Comparison of ENCODE assay signal across 23 cellular contexts in genomic region chr19:14061081-14061749, GRCh38. TPM values are rescaled to one million over a fixed set of nuclear protein-coding genes. Genes with fewer than 3 reads are reported as not detected.
DNase-seq lines count a peak whose midpoint lies in the region; ATAC-seq and TF ChIP-seq lines count a peak whose summit lies in the region.
"Had no signal": no experiment of that assay in that cellular context is flagged by ENCODE, and none has a peak within 500 bp of the region (broad histone marks: within the 10 kb centered on the region; RNA-seq: fewer than 3 reads in every experiment).

No MANE protein-coding gene starts in this region.

- ATAC-seq in GM19397 (IDR thresholded peaks at IDR 0.05; ENCODE audit: unreplicated experiment) = no peak
- ATAC-seq: activated CD4-positive, CD25-positive, alpha-beta regulatory T cell treated with anti-CD3 and anti-CD28 coated beads, Interleukin-2, amount 50 U/mL, for 24 hours; CD8-positive, alpha-beta T cell; HCT116 had no signal

- H2AFZ ChIP-seq in GM23248 = 0 out of 2 replicates have a peak overlapping the region, but pooled peaks have one; percentile 62
- H2AFZ ChIP-seq in osteoblast (ENCODE audit: low read length) = no peak overlapping the region

- DNase-seq in GM23248 = peak; percentile 46
- DNase-seq in fibroblast of pulmonary artery (ENCODE audit: low read depth) = peak; percentile 14
- DNase-seq in osteoblast (ENCODE audit: insufficient read length, low spot score, missing footprints) = peak; percentile 48
- no peak for DNase-seq in osteocyte (ENCODE audit: extremely low spot score, unreplicated experiment)
- DNase-seq in NCI-H1436 treated with DMSO at 0.1 percent for 48 hours (lab: John Stamatoyannopoulos, UW) = no peak
- DNase-seq: adrenal gland; caudate nucleus; CD8-positive, alpha-beta T cell; heart right ventricle; Kasumi-1; NCI-H1105 treated with DMSO at 0.1 percent for 48 hours; NCI-H526 treated with DMSO at 0.1 percent for 48 hours; sigmoid colon; stimulated activated CD4-positive, alpha-beta T cell treated with anti-CD3 and anti-CD28 coated beads, Interleukin-1b, Interleukin-23, amount 100 ng/mL, for 48 hours; T-helper 9 cell had no signal

- H3K36me3 ChIP-seq in GM23248 (ENCODE audit: low read depth) = no peaks in the 10 kb centered on the region
- H3K36me3 ChIP-seq in osteoblast (ENCODE audit: insufficient read depth, low read length) = no peaks in the 10 kb centered on the region
- H3K36me3 ChIP-seq: adrenal gland, heart right ventricle, neutrophil, sigmoid colon, SJSA1 had no signal

- peaks cover 17% of the 10 kb centered on the region for H3K27me3 Mint-ChIP-seq in osteocyte (ENCODE audit: unreplicated experiment)

- 44 to 52% methylated on average over 9 of the region's 9 CpGs for WGBS in GM23248 (ENCODE audit: low coverage in 1 of 2, low lambda C conversion rate in 2 of 2, missing lambda C conversion rate in 2 of 2), 2 experiments

- H3K9me3 Mint-ChIP-seq in osteocyte (ENCODE audit: unreplicated experiment) = no peaks in the 10 kb centered on the region
- H3K9me3 Mint-ChIP-seq: activated T-helper 2 cell treated with anti-CD3 and anti-CD28 coated beads, Interferon-gamma antibody, Interleukin-2, Interleukin-4, amounts not matched to agents 10 μg/mL and 5 μg/mL and 100 μg/mL, durations not matched to agents 14 hours and 24 hours and 36 hours; CD8-positive, alpha-beta T cell had no signal

- no peak overlapping the region for H3K4me3 Mint-ChIP-seq in osteocyte (ENCODE audit: unreplicated experiment)
- H3K4me3 Mint-ChIP-seq: CD8-positive, alpha-beta T cell had no signal

- H3K79me2 ChIP-seq in GM23248 (ENCODE audit: insufficient read depth) = no peaks in the 10 kb centered on the region
- H3K79me2 ChIP-seq in osteoblast (ENCODE audit: insufficient read depth, low read length) = no peaks in the 10 kb centered on the region

- no peaks in the 10 kb centered on the region for H3K36me3 Mint-ChIP-seq in osteocyte (ENCODE audit: unreplicated experiment)
- H3K36me3 Mint-ChIP-seq: CD8-positive, alpha-beta T cell had no signal

- H3K4me1 Mint-ChIP-seq in osteocyte (ENCODE audit: unreplicated experiment) = peaks cover 12% of the 10 kb centered on the region

- H3K9me2 ChIP-seq in GM23248 (ENCODE audit: insufficient read depth) = no peaks in the 10 kb centered on the region

- no peak for TF ChIP-seq CTCF in fibroblast of pulmonary artery (IDR thresholded peaks at IDR 0.05; ENCODE audit: low read length, missing control alignments)
- TF ChIP-seq CTCF in osteoblast (IDR thresholded peaks at IDR 0.05; ENCODE audit: extremely low read depth, low read depth, low read length) = no peak
- no peak for TF ChIP-seq CTCF in osteocyte (IDR thresholded peaks at IDR 0.05)

- H4K20me1 ChIP-seq in GM23248 (ENCODE audit: insufficient read depth) (no peaks in the 10 kb centered on the region), osteoblast (ENCODE audit: insufficient read depth, low read length) (no peaks in the 10 kb centered on the region)

- in situ Hi-C loops in GM23248 (cut with MboI) = no loop called here

- no peaks in the 10 kb centered on the region for H3K4me1 ChIP-seq in GM23248 (ENCODE audit: insufficient read depth)
- H3K4me1 ChIP-seq in osteoblast (ENCODE audit: insufficient read depth, low read length) = no peaks in the 10 kb centered on the region

- H3K4me3 ChIP-seq in GM23248 (no peak overlapping the region), fibroblast of pulmonary artery (replicated peaks; ENCODE audit: low read depth, low read length) (no peak overlapping the region), osteoblast (ENCODE audit: insufficient read depth, low read length) (no peak overlapping the region)
- H3K4me3 ChIP-seq: adrenal gland, heart right ventricle, sigmoid colon, SJSA1 had no signal

- H3K27me3 ChIP-seq in GM23248 (replicated peaks; ENCODE audit: insufficient read depth) = peaks cover 12% of the 10 kb centered on the region; the same call in 1 of the 2 replicates
- H3K27me3 ChIP-seq in osteoblast (ENCODE audit: insufficient read depth, low read length) = peaks cover 18% of the 10 kb centered on the region

- no peak overlapping the region for H3K27ac Mint-ChIP-seq in osteocyte (ENCODE audit: unreplicated experiment)
- H3K27ac Mint-ChIP-seq: activated T-helper 2 cell treated with anti-CD3 and anti-CD28 coated beads, Interferon-gamma antibody, Interleukin-2, Interleukin-4, amounts not matched to agents 10 μg/mL and 5 μg/mL and 100 μg/mL, durations not matched to agents 14 hours and 24 hours and 36 hours; CD8-positive, alpha-beta T cell had no signal

- H3K9ac ChIP-seq in GM23248 = no peak overlapping the region

- no peaks in the 10 kb centered on the region for H3F3A ChIP-seq in GM23248 (ENCODE audit: insufficient read depth)

- H3K9me3 ChIP-seq in GM23248 (ENCODE audit: low read depth) (no peaks in the 10 kb centered on the region), osteoblast (ENCODE audit: low read depth, low read length) (no peaks in the 10 kb centered on the region)
- H3K9me3 ChIP-seq: adrenal gland, heart right ventricle, neutrophil, sigmoid colon, SJSA1 had no signal

- no peak overlapping the region for H3K4me2 ChIP-seq in GM23248 (ENCODE audit: unreplicated experiment)
- H3K4me2 ChIP-seq in osteoblast (ENCODE audit: insufficient read depth, low read length) = no peak overlapping the region

- H3K27ac ChIP-seq in GM23248 (no peak overlapping the region), osteoblast (ENCODE audit: low read depth, low read length) (no peak overlapping the region)
- H3K27ac ChIP-seq: adrenal gland, heart right ventricle, neutrophil, sigmoid colon, SJSA1 had no signal

RNA-seq across cellular contexts. Expression of gene PALM3, which starts 0.7 kb away (rescaled TPM):
- 0.25 TPM in 1 of 2 replicates, not detected in the other for total RNA-seq in GM23248 (2014; rRNA removed; shearing (Covaris generic))
- 0.15 TPM in 1 of 2 replicates, not detected in the other for polyA plus RNA-seq in GM23248 (2016; fragmentation: Nextera tagmentation; extraction: Ambion mirVana)
- total RNA-seq in osteoblast = not detected in 2 replicates
- 0.30 and 0.63 TPM in 2 replicates for total RNA-seq in osteocyte
- total RNA-seq: activated CD8-positive, alpha-beta memory T cell treated with anti-CD3 and anti-CD28 coated beads for 36 hours; CD8-positive, alpha-beta T cell; SJSA1 had no signal

RNA-seq across cellular contexts. Expression of gene MISP3, which starts 11.4 kb away (rescaled TPM):
- total RNA-seq in GM23248 (2014; rRNA removed; shearing (Covaris generic)) = 1.3 TPM in 1 of 2 replicates, not detected in the other
- 2.0 and 2.7 TPM in 2 replicates for polyA plus RNA-seq in GM23248 (2016; fragmentation: Nextera tagmentation; extraction: Ambion mirVana)
- total RNA-seq in osteoblast (0.59 and 1.1 TPM in 2 replicates), osteocyte (1.8 and 2.1 TPM in 2 replicates)

RNA-seq across cellular contexts. Expression of gene C19orf67, which starts 24.4 kb away (rescaled TPM):
- not detected in 2 replicates for total RNA-seq in GM23248 (2014; rRNA removed; shearing (Covaris generic))
- polyA plus RNA-seq in GM23248 (2016; fragmentation: Nextera tagmentation; extraction: Ambion mirVana) = not detected in 2 replicates
- total RNA-seq in osteoblast (not detected in 2 replicates), osteocyte (0.54 TPM in 1 of 2 replicates, not detected in the other)
- total RNA-seq: activated CD8-positive, alpha-beta memory T cell treated with anti-CD3 and anti-CD28 coated beads for 36 hours; adrenal gland; CD8-positive, alpha-beta T cell; Daoy; heart right ventricle; sigmoid colon; SJSA1 had no signal
- polyA plus RNA-seq: adrenal gland, heart right ventricle had no signal

RNA-seq across cellular contexts. Expression of gene SAMD1, which starts 29.3 kb away (rescaled TPM):
- 42.5 and 50.8 TPM in 2 replicates for total RNA-seq in GM23248 (2014; rRNA removed; shearing (Covaris generic))
- polyA plus RNA-seq in GM23248 (2016; fragmentation: Nextera tagmentation; extraction: Ambion mirVana) = 5.4 and 5.7 TPM in 2 replicates
- 16.2 and 27.9 TPM in 2 replicates for total RNA-seq in osteoblast
- 34.9 and 38.9 TPM in 2 replicates for total RNA-seq in osteocyte

RNA-seq across cellular contexts. Expression of gene IL27RA, which starts 29.7 kb away (rescaled TPM):
- 7.5 and 8.5 TPM in 2 replicates for total RNA-seq in GM23248 (2014; rRNA removed; shearing (Covaris generic))
- 5.8 and 7.1 TPM in 2 replicates for polyA plus RNA-seq in GM23248 (2016; fragmentation: Nextera tagmentation; extraction: Ambion mirVana)
- total RNA-seq in osteoblast (1.1 and 1.2 TPM in 2 replicates), osteocyte (1.8 and 1.9 TPM in 2 replicates)

Comparison
In these comparisons a context has a peak if more than half of its experiments do, and no peak if none do; other contexts are left out.
1. DNase-seq: peak in GM23248 (single experiment), fibroblast of pulmonary artery (single experiment) and osteoblast (single experiment); none in osteocyte (single experiment) and NCI-H1436 treated with DMSO at 0.1 percent for 48 hours (single experiment).